ENCODE assay signal across 11 cellular contexts in the genomic region with DNA sequence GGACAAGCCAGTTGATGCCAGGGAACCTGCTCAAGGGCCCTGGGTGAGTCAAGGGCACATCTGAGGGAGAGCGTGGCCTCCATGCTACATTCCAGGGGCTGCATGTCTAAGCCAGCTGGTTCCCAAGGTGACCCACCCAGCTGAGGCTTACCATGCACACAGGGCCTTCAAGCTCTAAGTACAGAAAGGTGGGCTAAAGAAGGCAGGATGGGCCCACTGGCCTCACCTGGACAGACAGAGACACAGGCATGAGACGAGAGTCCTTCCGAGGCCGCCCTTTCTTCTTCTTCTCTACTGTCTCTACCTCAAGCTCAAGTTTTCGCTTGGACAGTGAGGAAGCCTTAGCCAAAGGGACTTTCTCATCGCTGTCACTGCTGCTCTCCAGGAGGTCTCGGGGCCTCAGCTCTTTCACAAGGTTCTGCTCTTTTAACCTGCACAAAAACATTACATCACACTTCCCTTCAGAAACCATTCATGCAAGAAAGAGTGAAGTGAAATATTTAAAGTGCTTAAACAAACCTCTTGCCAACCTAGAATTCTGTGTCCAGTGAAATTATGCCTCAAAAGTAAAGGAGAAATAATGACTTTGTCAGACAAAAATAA.
DNase-seq lines count a peak whose midpoint lies in the region; ATAC-seq and TF ChIP-seq lines count a peak whose summit lies in the region.
"Had no signal": no experiment of that assay in that cellular context is flagged by ENCODE, and none has a peak within 500 bp of the region (broad histone marks: within the 10 kb centered on the region; RNA-seq: fewer than 3 reads in every experiment).

No MANE protein-coding gene starts in this region.

- H3K9me3 ChIP-seq in DOHH2 (ENCODE audit: control insufficient read depth, insufficient read depth, low read length): no peaks in the 10 kb centered on the region
- H3K9me3 ChIP-seq in SJCRH30 (replicated peaks): no peaks in the 10 kb centered on the region
- H3K9me3 ChIP-seq in left lung: no peaks in the 10 kb centered on the region
- H3K9me3 ChIP-seq: prostate gland had no signal

- H3K36me3 ChIP-seq in DOHH2 (ENCODE audit: control insufficient read depth, low read length) (peaks cover 75% of the 10 kb centered on the region), SJCRH30 (peaks cover 23% of the 10 kb centered on the region), left lung (peaks cover 3 to 97% of the 10 kb centered on the region in 2 donors)

- H3K79me2 ChIP-seq in DOHH2 (ENCODE audit: control insufficient read depth, low read length): no peaks in the 10 kb centered on the region

- H3K4me2 ChIP-seq in DOHH2 (ENCODE audit: low read length): peak overlapping the region; percentile 62

- H4K20me1 ChIP-seq in DOHH2 (ENCODE audit: control insufficient read depth, insufficient read depth, low read depth, low read length): peaks cover 15% of the 10 kb centered on the region; the same call in 1 of the 2 replicates

- H3K4me1 ChIP-seq in DOHH2 (ENCODE audit: control insufficient read depth, low read length): peaks cover 25% of the 10 kb centered on the region
- no peaks in the 10 kb centered on the region for H3K4me1 ChIP-seq in SJCRH30
- no peaks in the 10 kb centered on the region for H3K4me1 ChIP-seq in left lung
- H3K4me1 ChIP-seq: prostate gland had no signal

- H3K9me2 ChIP-seq in DOHH2 (replicated peaks; ENCODE audit: control insufficient read depth, low read length): no peaks in the 10 kb centered on the region

- H3K27me3 ChIP-seq in DOHH2 (ENCODE audit: control insufficient read depth, low read length) (no peaks in the 10 kb centered on the region), SJCRH30 (no peaks in the 10 kb centered on the region), left lung (no peaks in the 10 kb centered on the region)

- intact Hi-C loops in left lung (cut with DNase I): no loop called here

- DNase-seq in epithelial cell of proximal tubule (ENCODE audit: low read depth) (peak; percentile 82), SJCRH30 (no peak), left lung (no peak), OCI-M2 (lab: John Stamatoyannopoulos, UW; ENCODE audit: unreplicated experiment) (no peak)
- no peak for DNase-seq in stimulated activated CD4-positive, alpha-beta T cell treated with anti-CD3 and anti-CD28 coated beads, Interleukin-4, amount 100 ng/mL, for 24 hours
- DNase-seq: CD4-positive, CD25-positive, alpha-beta regulatory T cell had no signal

- H3F3A ChIP-seq in DOHH2 (ENCODE audit: control insufficient read depth, insufficient read depth): peaks cover 7% of the 10 kb centered on the region

- H3K27ac ChIP-seq in DOHH2 (ENCODE audit: low read depth, low read length): peak overlapping the region; percentile 75
- H3K27ac ChIP-seq in SJCRH30: no peak overlapping the region
- H3K27ac ChIP-seq in left lung: no peak overlapping the region
- H3K27ac ChIP-seq: prostate gland, SK-N-MC had no signal

- TF ChIP-seq CTCF in DOHH2 (IDR thresholded peaks at IDR 0.05; ENCODE audit: low read depth, low read length, poor library complexity, severe bottlenecking) (no peak), epithelial cell of proximal tubule (conservative IDR thresholded peaks at IDR 0.05; ENCODE audit: low read depth, low read length) (no peak), left lung (IDR thresholded peaks at IDR 0.05) (no peak)

- ATAC-seq in GM21367 (IDR thresholded peaks at IDR 0.05; ENCODE audit: unreplicated experiment): peak; percentile 58
- ATAC-seq in HG03378 (IDR thresholded peaks at IDR 0.05; ENCODE audit: unreplicated experiment): peak; percentile 77
- no peak for ATAC-seq in left lung

- H3K4me3 ChIP-seq in DOHH2 (ENCODE audit: low read length) (peak overlapping the region; percentile 25), epithelial cell of proximal tubule (ENCODE audit: low read depth, low read length) (no peak overlapping the region), SJCRH30 (no peak overlapping the region), left lung (no peak overlapping the region)
- H3K4me3 ChIP-seq: prostate gland, SK-N-MC had no signal
